Comparison of ENCODE assay signal across 32 cellular contexts in genomic region chr1:46769028-46769740, GRCh38. TPM values are rescaled to one million over a fixed set of nuclear protein-coding genes. Genes with fewer than 3 reads are reported as not detected.
"Had no signal": no experiment of that assay in that cellular context is flagged by ENCODE, and none has a peak within 500 bp of the region (broad histone marks: within the 10 kb centered on the region; RNA-seq: fewer than 3 reads in every experiment).

No MANE protein-coding gene starts in this region.

- H3K4me3 Mint-ChIP-seq: immature natural killer cell; naive thymus-derived CD4-positive, alpha-beta T cell; nephron; neural progenitor cell; stimulated activated memory B cell treated with anti-CD40 and anti-IgM and Interleukin-4, amounts not matched to agents 10 μg/mL and 1 μg/mL and 100 μg/mL, for 72 hours had no signal

- H3K4me1 Mint-ChIP-seq: nephron; neural progenitor cell; stimulated activated memory B cell treated with anti-CD40 and anti-IgM and Interleukin-4, amounts not matched to agents 10 μg/mL and 1 μg/mL and 100 μg/mL, for 72 hours had no signal

- H3K27me3 ChIP-seq: foreskin keratinocyte, neural progenitor cell, sigmoid colon, testis, vagina had no signal

- FAIRE-seq: colon, endothelial cell of umbilical vein, keratinocyte had no signal

- H3K27ac Mint-ChIP-seq: immature natural killer cell; naive thymus-derived CD4-positive, alpha-beta T cell; nephron; neural progenitor cell; stimulated activated memory B cell treated with anti-CD40 and anti-IgM and Interleukin-4, amounts not matched to agents 10 μg/mL and 1 μg/mL and 100 μg/mL, for 72 hours had no signal

- H3K4me2 ChIP-seq: neural progenitor cell had no signal

- DNase-seq: dorsolateral prefrontal cortex; effector CD4-positive, alpha-beta T cell; foreskin keratinocyte; heart left ventricle; hippocampal formation; immature natural killer cell; mammary epithelial cell; mesendoderm; midbrain; naive thymus-derived CD4-positive, alpha-beta T cell; right cardiac atrium; sigmoid colon; spleen; stimulated activated CD4-positive, alpha-beta T cell treated with anti-CD3 and anti-CD28 coated beads, Interleukin-4, amount 100 ng/mL, for 4 hours; stimulated activated naive CD8-positive, alpha-beta T cell treated with anti-CD3 and anti-CD28 coated beads, Interleukin-15, Interleukin-2, amounts not matched to agents 100 U/mL and 50 U/mL, for 24 hours; substantia nigra; testis had no signal

- H2AFZ ChIP-seq: neural progenitor cell had no signal

- H3K27ac ChIP-seq: dorsolateral prefrontal cortex, esophagus muscularis mucosa, foreskin keratinocyte, gastroesophageal sphincter, heart left ventricle, neural progenitor cell, prostate gland, sigmoid colon, spleen, testis, tibial nerve, vagina had no signal

- H3K4me1 ChIP-seq: esophagus muscularis mucosa, foreskin keratinocyte, gastroesophageal sphincter, heart left ventricle, neural progenitor cell, prostate gland, sigmoid colon, spleen, testis, tibial nerve, vagina had no signal

- H3K4me3 ChIP-seq: dorsolateral prefrontal cortex, esophagus muscularis mucosa, gastroesophageal sphincter, heart left ventricle, neural progenitor cell, prostate gland, sigmoid colon, spleen, testis, tibial nerve, vagina had no signal

- H3K36me3 Mint-ChIP-seq: neural progenitor cell; stimulated activated memory B cell treated with anti-CD40 and anti-IgM and Interleukin-4, amounts not matched to agents 10 μg/mL and 1 μg/mL and 100 μg/mL, for 72 hours had no signal

- ATAC-seq: foreskin keratinocyte; gastroesophageal sphincter; heart left ventricle; naive thymus-derived CD4-positive, alpha-beta T cell; right cardiac atrium; stimulated activated memory B cell treated with anti-CD40 and anti-IgM and Interleukin-4, amounts not matched to agents 10 μg/mL and 1 μg/mL and 100 μg/mL, for 72 hours; stimulated activated naive CD8-positive, alpha-beta T cell treated with anti-CD3 and anti-CD28 coated beads, Interleukin-15, Interleukin-2, amounts not matched to agents 100 U/mL and 50 U/mL, for 24 hours had no signal

- H3K36me3 ChIP-seq: esophagus muscularis mucosa, gastroesophageal sphincter, heart left ventricle, neural progenitor cell, prostate gland, sigmoid colon, spleen, tibial nerve, vagina had no signal

- H3K9me3 ChIP-seq: prostate gland, testis, vagina had no signal

RNA-seq across cellular contexts. Expression of gene CYP4B1, which starts 29.7 kb away (rescaled TPM):
- total RNA-seq: endothelial cell of umbilical vein; epithelial cell of proximal tubule; fibroblast of lung; foreskin keratinocyte; naive thymus-derived CD4-positive, alpha-beta T cell; osteoblast; skeletal muscle tissue had no signal
